ENCODE assay signal across 8 cellular contexts in genomic region chr12:23949212-23950010, GRCh38. TPM values are rescaled to one million over a fixed set of nuclear protein-coding genes. Genes with fewer than 3 reads are reported as not detected.
DNase-seq lines count a peak whose midpoint lies in the region; ATAC-seq, FAIRE-seq and TF ChIP-seq lines count a peak whose summit lies in the region.

SOX5 (minus strand) TSS chr12:23949670; CDS start chr12:23949601, 69 bp downstream.

- no peak within 1 kb of the TSS for H3K27ac ChIP-seq in endothelial cell of umbilical vein (ENCODE audit: insufficient read depth, low read depth, low read length)
- H3K27ac ChIP-seq in mesodermal cell (ENCODE audit: low read depth, low read length, severe bottlenecking), result peak within 1 kb of the TSS; percentile 95

- intact Hi-C loops in endothelial cell of umbilical vein (cut with micrococcal nuclease), result no loop called here

- peak within 1 kb of the TSS; percentile 100 for H3K4me2 ChIP-seq in endothelial cell of umbilical vein (ENCODE audit: insufficient read depth, low read length)

- FAIRE-seq in endothelial cell of umbilical vein (lab: Jason Lieb, UNC), result no peak

- dilution Hi-C loops in endothelial cell of umbilical vein (cut with MboI; ENCODE audit: extremely low pct_ligation_motif_present, low sequenced_read_pairs), result no loop called here

- CTCF ChIA-PET in endothelial cell of umbilical vein (lab: Charles Lee), result interaction anchor here (0.7 to 1.6 kb wide), 2 partner anchors 35 to 778 kb away, joined by 3 to 4 read pairs; no protein-coding TSS in a partner anchor

- H3K4me3 ChIP-seq in endothelial cell of umbilical vein (replicated peaks in 1 of 3; ENCODE audit: insufficient read depth in 1 of 3, low read depth in 1 of 3, low read length in 3 of 3), result peak within 1 kb of the TSS; percentile 36 to 89 (median 67)
- peak within 1 kb of the TSS; percentile 53 for H3K4me3 ChIP-seq in mesodermal cell (ENCODE audit: extremely low read depth, insufficient read depth, low read length, poor library complexity, severe bottlenecking)

- no peak for TF ChIP-seq CTCF in endothelial cell of umbilical vein (IDR thresholded peaks at IDR 0.05; ENCODE audit: extremely low read depth in 1 of 2, insufficient read depth in 1 of 2, low read depth in 1 of 2, low read length in 2 of 2)

- POLR2A ChIA-PET in endothelial cell of umbilical vein (lab: Charles Lee), result no interaction called here

- no peaks in the 10 kb centered on the region for H4K20me1 ChIP-seq in endothelial cell of umbilical vein (replicated peaks; ENCODE audit: control insufficient read depth, extremely low read depth, insufficient read depth, low read length)

- DNase-seq in DMS 273 treated with DMSO at 0.1 percent for 48 hours (lab: John Stamatoyannopoulos, UW) (peak; percentile 57), NCI-H460 (ENCODE audit: extremely low read depth, low read depth) (peak; percentile 5), endothelial cell of umbilical vein (ENCODE audit: low read depth, low spot score) (peak; percentile 49), middle frontal gyrus (ENCODE audit: extremely low spot score, low spot score) (no peak)
- no peak for DNase-seq in activated naive CD4-positive, alpha-beta T cell treated with anti-CD3 and anti-CD28 coated beads, Interleukin-2, amount 50 U/mL, for 16 hours

- peak within 1 kb of the TSS; percentile 56 for H2AFZ ChIP-seq in endothelial cell of umbilical vein (ENCODE audit: low read depth, low read length)

- peaks cover 4 to 14% of the 10 kb centered on the region in 2 experiments for H3K27me3 ChIP-seq in endothelial cell of umbilical vein (ENCODE audit: control insufficient read depth in 2 of 2, insufficient read depth in 2 of 2, low read length in 2 of 2)

- H3K36me3 ChIP-seq in endothelial cell of umbilical vein (ENCODE audit: control insufficient read depth in 2 of 2, extremely low read depth in 1 of 2, insufficient read depth in 2 of 2, low read length in 2 of 2) (no peaks in the 10 kb centered on the region), mesodermal cell (ENCODE audit: control insufficient read depth, insufficient read depth, low read length) (no peaks in the 10 kb centered on the region)

- H3K79me2 ChIP-seq in endothelial cell of umbilical vein (ENCODE audit: control insufficient read depth, insufficient read depth, low read length), result no peaks in the 10 kb centered on the region

- peak within 1 kb of the TSS; percentile 39 for H3K9ac ChIP-seq in endothelial cell of umbilical vein (replicated peaks; ENCODE audit: extremely low read depth, insufficient read depth, low read length)

- 0 to 8% methylated on average over 6 to 11 of the region's 12 CpGs for WGBS in mesodermal cell (ENCODE audit: insufficient coverage in 2 of 2), 2 experiments

- TF ChIP-seq POLR2A in endothelial cell of umbilical vein (IDR thresholded peaks at IDR 0.05; ENCODE audit: low read depth, low read length), result no peak

- ATAC-seq in HG03097 (IDR thresholded peaks at IDR 0.05; ENCODE audit: low FRiP score, unreplicated experiment) (no peak), HG03439 (IDR thresholded peaks at IDR 0.05; ENCODE audit: unreplicated experiment) (no peak)

- no TSS peak for BruUV-seq in endothelial cell of umbilical vein (replicated peaks; lab: Mats Ljungman, UMichigan)

- no peaks in the 10 kb centered on the region for H3K9me1 ChIP-seq in endothelial cell of umbilical vein (replicated peaks; ENCODE audit: control insufficient read depth, extremely low read depth, insufficient read depth, low read length)

- H3K9me3 ChIP-seq in endothelial cell of umbilical vein (replicated peaks; ENCODE audit: control insufficient read depth, insufficient read depth, low read length), result no peaks in the 10 kb centered on the region
- no peaks in the 10 kb centered on the region for H3K9me3 ChIP-seq in mesodermal cell (ENCODE audit: control insufficient read depth, low read length)

- H3K4me1 ChIP-seq in endothelial cell of umbilical vein (ENCODE audit: control insufficient read depth, extremely low read depth, insufficient read depth, low read length) (peaks cover 6% of the 10 kb centered on the region), mesodermal cell (ENCODE audit: control insufficient read depth, insufficient read depth, low read length, poor library complexity, severe bottlenecking) (peaks cover 20% of the 10 kb centered on the region)

TF ChIP-seq in endothelial cell of umbilical vein, 7 proteins besides CTCF, POLR2A, EP300 and RAD21:
- TF ChIP-seq FOS (IDR thresholded peaks at IDR 0.05; ENCODE audit: borderline replicate concordance, insufficient read depth, low read length) (no peak), POLR2AphosphoS5 (IDR thresholded peaks at IDR 0.05; ENCODE audit: insufficient read depth, low read depth, low read length) (no peak), JUN (IDR thresholded peaks at IDR 0.05; ENCODE audit: borderline replicate concordance, insufficient read depth, insufficient read length, low read depth) (no peak), GATA2 (IDR thresholded peaks at IDR 0.05; ENCODE audit: insufficient read depth, insufficient read length, low read depth, low read length) (no peak), EZH2 (IDR thresholded peaks at IDR 0.05; ENCODE audit: borderline replicate concordance, low read depth, low read length, severe bottlenecking) (no peak), MYC (IDR thresholded peaks at IDR 0.05; ENCODE audit: low read depth, low read length) (no peak)
- TF ChIP-seq, protein P1, sequence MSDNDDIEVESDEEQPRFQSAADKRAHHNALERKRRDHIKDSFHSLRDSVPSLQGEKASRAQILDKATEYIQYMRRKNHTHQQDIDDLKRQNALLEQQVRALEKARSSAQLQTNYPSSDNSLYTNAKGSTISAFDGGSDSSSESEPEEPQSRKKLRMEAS (IDR thresholded peaks at IDR 0.05; ENCODE audit: insufficient read depth, insufficient read length), result no peak

RNA-seq across cellular contexts. Expression of gene SOX5, which starts in this region (rescaled TPM):
- total RNA-seq in NCI-H460 (2014; rRNA removed; shearing (Covaris generic)), result not detected in 2 replicates
- polyA plus RNA-seq in NCI-H460 (2014; cell fraction: nucleus; rRNA removed), result not detected in 2 replicates
- total RNA-seq in endothelial cell of umbilical vein, result 2.9 and 3.5 TPM in 2 replicates
- 0.24 and 0.63 TPM in 2 replicates for polyA plus RNA-seq in endothelial cell of umbilical vein
- 0.27 and 0.30 TPM in 2 replicates for polyA plus RNA-seq in endothelial cell of umbilical vein (2011; cell fraction: cytosol; rRNA removed)
- polyA plus RNA-seq in endothelial cell of umbilical vein (2011; cell fraction: nucleus; rRNA removed), result 1.1 and 3.2 TPM in 2 replicates
- polyA plus RNA-seq in endothelial cell of umbilical vein (2012), result not detected in 2 replicates
- 4.9 and 6.0 TPM in 2 replicates for polyA minus RNA-seq in endothelial cell of umbilical vein
- not detected for polyA minus RNA-seq in endothelial cell of umbilical vein (2011; cell fraction: cytosol; rRNA and poly(A)+ RNA removed)
- polyA minus RNA-seq in endothelial cell of umbilical vein (2011; cell fraction: nucleus; rRNA and poly(A)+ RNA removed), result 10.5 and 13.2 TPM in 2 replicates
- polyA plus RNA-seq in mesodermal cell (2013, experiment 1 of 2), result 12.1 TPM
- polyA plus RNA-seq in mesodermal cell (2013, experiment 2 of 2), result 10.8 TPM

Comparison
In these comparisons a context has a peak if more than half of its experiments do, and no peak if none do; other contexts are left out.
1. Peak in DNase-seq in NCI-H460; RNA of the gene not detected or under 1 TPM.
2. DNase-seq: peak in DMS 273 treated with DMSO at 0.1 percent for 48 hours (single experiment) and endothelial cell of umbilical vein (single experiment); none in activated naive CD4-positive, alpha-beta T cell treated with anti-CD3 and anti-CD28 coated beads, Interleukin-2, amount 50 U/mL, for 16 hours (single experiment) and middle frontal gyrus (single experiment).